In genomic region chr10:11106621-11107374, GRCh38 we compare ENCODE assay signal across 14 cellular contexts.
DNase-seq lines count a peak whose midpoint lies in the region; ATAC-seq and TF ChIP-seq lines count a peak whose summit lies in the region.
"Had no signal": no experiment of that assay in that cellular context is flagged by ENCODE, and none has a peak within 500 bp of the region (broad histone marks: within the 10 kb centered on the region; RNA-seq: fewer than 3 reads in every experiment).

No MANE protein-coding gene starts in this region.

- peaks cover 3% of the 10 kb centered on the region for H3K4me1 Mint-ChIP-seq in chondrocyte (ENCODE audit: low read depth)

- H3K4me3 ChIP-seq in DND-41 (ENCODE audit: low read depth in 1 of 2, low read length in 2 of 2): no peak overlapping the region
- H3K4me3 ChIP-seq: stomach had no signal

- H3K4me1 ChIP-seq in DND-41 (ENCODE audit: insufficient read depth, low read length): peaks cover 4% of the 10 kb centered on the region; the same call in 1 of the 2 replicates
- H3K4me1 ChIP-seq: stomach had no signal

- no peaks in the 10 kb centered on the region for H3K36me3 ChIP-seq in DND-41 (ENCODE audit: insufficient read depth, low read length)
- H3K36me3 ChIP-seq: stomach had no signal

- no peaks in the 10 kb centered on the region for H3K27me3 ChIP-seq in DND-41 (ENCODE audit: insufficient read depth, low read length, poor library complexity)
- H3K27me3 ChIP-seq: stomach had no signal

- H3K9ac ChIP-seq in DND-41 (ENCODE audit: low read depth, low read length): no peak overlapping the region

- peaks cover 3% of the 10 kb centered on the region for H3K36me3 Mint-ChIP-seq in chondrocyte (ENCODE audit: low read depth)
- H3K36me3 Mint-ChIP-seq: CD8-positive, alpha-beta memory T cell had no signal

- no peaks in the 10 kb centered on the region for H4K20me1 ChIP-seq in DND-41 (ENCODE audit: insufficient read depth, low read length)

- no peaks in the 10 kb centered on the region for H3K79me2 ChIP-seq in DND-41 (ENCODE audit: insufficient read depth, low read length)

- no peak overlapping the region for H2AFZ ChIP-seq in DND-41 (ENCODE audit: low read depth, low read length)

- peak; percentile 22; the same call in 1 of the 3 replicates for ATAC-seq in DND-41 (ENCODE audit: insufficient read depth, low read depth)
- ATAC-seq in GM18868 (IDR thresholded peaks at IDR 0.05; ENCODE audit: unreplicated experiment): peak; percentile 90
- peak; percentile 59 for ATAC-seq in HG02981 (IDR thresholded peaks at IDR 0.05; ENCODE audit: unreplicated experiment)

- TF ChIP-seq CTCF in DND-41 (IDR thresholded peaks at IDR 0.05; ENCODE audit: borderline replicate concordance, extremely low read depth, low read length, poor library complexity, severe bottlenecking) (no peak), chondrocyte (IDR thresholded peaks at IDR 0.05) (no peak)

- no peak overlapping the region for H3K27ac Mint-ChIP-seq in chondrocyte (ENCODE audit: unreplicated experiment)
- H3K27ac Mint-ChIP-seq: activated CD4-positive, alpha-beta T cell treated with anti-CD3 and anti-CD28 coated beads, Interleukin-2, amount 10 ng/mL, durations not matched to agents 24 days and 14 days had no signal

- DNase-seq in DND-41: no peak
- peak; percentile 74 for DNase-seq in NCI-H345 (lab: John Stamatoyannopoulos, UW)
- DNase-seq in chondrocyte (ENCODE audit: low spot score): no peak
- DNase-seq in NCI-H2171 treated with DMSO at 0.1 percent for 48 hours (lab: John Stamatoyannopoulos, UW): no peak
- DNase-seq in central memory CD4-positive, alpha-beta T cell: no peak
- DNase-seq in middle frontal gyrus (ENCODE audit: extremely low spot score, low spot score): no peak
- DNase-seq: activated CD4-positive, alpha-beta T cell treated with anti-CD3 and anti-CD28 coated beads, Interleukin-2, amount 10 ng/mL, durations not matched to agents 24 days and 14 days; activated T-cell treated with anti-CD3 and anti-CD28 coated beads, Interleukin-2, amount 50 U/mL, for 48 hours; CD8-positive, alpha-beta memory T cell; NCI-H2081 treated with DMSO at 0.1 percent for 48 hours; SHP77; stomach had no signal

- H3K27me3 Mint-ChIP-seq in chondrocyte (ENCODE audit: low read depth): no peaks in the 10 kb centered on the region
- H3K27me3 Mint-ChIP-seq: CD8-positive, alpha-beta memory T cell had no signal

- no peak overlapping the region for H3K4me3 Mint-ChIP-seq in chondrocyte (ENCODE audit: unreplicated experiment)
- H3K4me3 Mint-ChIP-seq: activated CD4-positive, alpha-beta T cell treated with anti-CD3 and anti-CD28 coated beads, Interleukin-2, amount 10 ng/mL, durations not matched to agents 24 days and 14 days; CD8-positive, alpha-beta memory T cell had no signal

- H3K9me3 ChIP-seq in DND-41 (ENCODE audit: insufficient read depth, low read length, severe bottlenecking): no peaks in the 10 kb centered on the region

- no peak overlapping the region for H3K27ac ChIP-seq in DND-41 (ENCODE audit: low read length)
- H3K27ac ChIP-seq: stomach had no signal

- no peak overlapping the region for H3K4me2 ChIP-seq in DND-41 (ENCODE audit: insufficient read depth, low read length)

- peaks cover 2% of the 10 kb centered on the region for H3K9me3 Mint-ChIP-seq in chondrocyte (ENCODE audit: low read depth)
- H3K9me3 Mint-ChIP-seq: CD8-positive, alpha-beta memory T cell had no signal

Comparison
In these comparisons a context has a peak if more than half of its experiments do, and no peak if none do; other contexts are left out.
1. ATAC-seq: peak in every context shown above with its lines; median percentile 90 in GM18868; 59 in HG02981; 22 in DND-41.